In the genomic region with DNA sequence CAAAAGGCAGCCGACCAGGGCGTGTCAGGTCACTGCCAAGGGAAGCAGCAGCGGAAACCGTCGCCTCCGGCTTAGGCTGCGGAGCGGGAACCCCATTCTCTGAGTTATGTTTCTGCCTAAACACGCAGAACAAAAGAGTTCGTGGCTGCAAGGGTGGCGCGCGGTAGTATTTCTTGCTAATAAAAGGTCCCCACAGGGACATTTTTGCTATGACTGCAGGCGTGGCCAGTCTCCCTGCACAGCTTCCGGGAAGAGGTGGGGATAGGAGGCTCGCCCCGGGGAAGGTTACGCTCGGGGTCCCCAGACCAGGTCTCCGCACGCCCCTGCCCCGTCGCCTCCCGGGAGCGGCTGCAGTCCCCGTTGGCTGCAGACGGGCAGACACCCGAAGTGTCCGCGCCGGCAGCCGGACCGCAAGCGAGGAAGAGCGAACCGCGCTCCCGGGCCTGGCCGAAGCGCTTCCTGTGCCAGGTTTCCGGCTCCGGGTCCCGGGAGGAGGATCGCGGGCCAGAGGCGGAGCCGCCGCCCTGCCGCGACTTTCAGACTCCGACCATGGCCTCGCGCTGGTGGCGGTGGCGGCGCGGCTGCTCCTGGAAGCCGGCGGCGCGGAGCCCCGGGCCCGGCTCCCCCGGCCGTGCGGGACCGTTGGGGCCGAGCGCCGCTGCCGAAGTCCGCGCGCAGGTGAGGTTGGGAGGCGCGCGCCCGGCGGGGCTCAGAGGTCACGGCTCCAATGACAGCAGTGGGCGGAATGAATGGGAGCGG, we compare ENCODE assay signal across 8 cellular contexts. TPM values are rescaled to one million over a fixed set of nuclear protein-coding genes. Genes with fewer than 3 reads are reported as not detected.
DNase-seq lines count a peak whose midpoint lies in the region; ATAC-seq and TF ChIP-seq lines count a peak whose summit lies in the region.

A gene with protein sequence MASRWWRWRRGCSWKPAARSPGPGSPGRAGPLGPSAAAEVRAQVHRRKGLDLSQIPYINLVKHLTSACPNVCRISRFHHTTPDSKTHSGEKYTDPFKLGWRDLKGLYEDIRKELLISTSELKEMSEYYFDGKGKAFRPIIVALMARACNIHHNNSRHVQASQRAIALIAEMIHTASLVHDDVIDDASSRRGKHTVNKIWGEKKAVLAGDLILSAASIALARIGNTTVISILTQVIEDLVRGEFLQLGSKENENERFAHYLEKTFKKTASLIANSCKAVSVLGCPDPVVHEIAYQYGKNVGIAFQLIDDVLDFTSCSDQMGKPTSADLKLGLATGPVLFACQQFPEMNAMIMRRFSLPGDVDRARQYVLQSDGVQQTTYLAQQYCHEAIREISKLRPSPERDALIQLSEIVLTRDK (plus strand): TSS at position 539 of the 759 bp plus-strand sequence. CDS start 11 bp downstream, at position 550.

- peak; percentile 79 for ATAC-seq in GM21423 (IDR thresholded peaks at IDR 0.05; ENCODE audit: unreplicated experiment)

- peak within 1 kb of the TSS; percentile 81 for H2AFZ ChIP-seq in neuron (ENCODE audit: low read depth, low read length)

- WGBS in HUES64 = under 1% methylated on average over 82 of the region's 82 CpGs

- DNase-seq in DMS53 treated with DMSO at 0.1 percent for 48 hours (lab: John Stamatoyannopoulos, UW; ENCODE audit: unreplicated experiment) (peak; percentile 63), SIG-M5 (lab: John Stamatoyannopoulos, UW) (peak; percentile 80), activated gamma-delta T cell (lab: John Stamatoyannopoulos, UW) (peak; percentile 40), foreskin fibroblast (peak; percentile 59 to 88), superior temporal gyrus (ENCODE audit: extremely low spot score) (peak; percentile 78)

- H3K4me1 ChIP-seq in HUES64 (ENCODE audit: insufficient read depth, low read length) (no peaks in the 10 kb centered on the region), neuron (ENCODE audit: insufficient read depth, low read length) (peaks cover 12% of the 10 kb centered on the region)

- no peak for TF ChIP-seq CTCF in foreskin fibroblast (IDR thresholded peaks at IDR 0.05; ENCODE audit: low read depth, low read length)

- peak within 1 kb of the TSS; percentile 73; the same call in 1 of the 2 replicates for H3K27ac ChIP-seq in HUES64 (ENCODE audit: low read depth, low read length)

- peak within 1 kb of the TSS; percentile 83 for H3K9ac ChIP-seq in HUES64 (ENCODE audit: low read depth, low read length)

- peaks cover 8% of the 10 kb centered on the region for H3K36me3 ChIP-seq in HUES64 (ENCODE audit: insufficient read depth, low read length)
- peaks cover 3% of the 10 kb centered on the region for H3K36me3 ChIP-seq in neuron (ENCODE audit: insufficient read depth, low read length)

- H3K27me3 ChIP-seq in HUES64 (ENCODE audit: insufficient read depth, low read length) (no peaks in the 10 kb centered on the region; the same call in 1 of the 2 replicates), neuron (ENCODE audit: insufficient read depth, low read length) (no peaks in the 10 kb centered on the region)

- H3K4me3 ChIP-seq in HUES64 (ENCODE audit: low read length) (peak within 1 kb of the TSS; percentile 93), foreskin fibroblast (ENCODE audit: low read depth in 1 of 2, low read length in 2 of 2) (peak within 1 kb of the TSS; percentile 77 to 94), neuron (ENCODE audit: low read length) (peak within 1 kb of the TSS; percentile 68)

- no peaks in the 10 kb centered on the region for H3K9me3 ChIP-seq in HUES64 (ENCODE audit: insufficient read depth, low read depth, low read length)
- no peaks in the 10 kb centered on the region for H3K9me3 ChIP-seq in neuron (ENCODE audit: low read length)

RNA-seq across cellular contexts. Expression of the gene that starts here (rescaled TPM):
- 20.2 TPM for polyA plus RNA-seq in HUES64 (2013, experiment 1 of 2)
- 13.3 TPM for polyA plus RNA-seq in HUES64 (2013, experiment 2 of 2)

Comparison
In these comparisons a context has a peak if more than half of its experiments do, and no peak if none do; other contexts are left out.
1. Peak in every context shown above with its lines: DNase-seq, ATAC-seq, H3K4me3 ChIP-seq and H3K27ac ChIP-seq.